8 cellular contexts compared by ENCODE assay signal in genomic region chr12:119804011-119804641, GRCh38.
DNase-seq lines count a peak whose midpoint lies in the region; ATAC-seq and TF ChIP-seq lines count a peak whose summit lies in the region.

No MANE protein-coding gene starts in this region.

- no peak overlapping the region for H3K4me3 Mint-ChIP-seq in activated T-cell treated with anti-CD3 and anti-CD28 coated beads, Interleukin-2, amount 50 U/mL, for 24 hours

- no peak for TF ChIP-seq POLR2A in erythroblast (IDR thresholded peaks at IDR 0.05; ENCODE audit: low read length)

- H3F3A ChIP-seq in PC-3 (ENCODE audit: low read length, unreplicated experiment) = peaks cover 4% of the 10 kb centered on the region

- H3K9me3 Mint-ChIP-seq in activated T-cell treated with anti-CD3 and anti-CD28 coated beads, Interleukin-2, amount 50 U/mL, for 24 hours = peaks cover 5% of the 10 kb centered on the region

- peak overlapping the region; percentile 26 for H3K4me2 ChIP-seq in PC-3 (ENCODE audit: low read length)

- TF ChIP-seq CTCF in PC-3 (conservative IDR thresholded peaks at IDR 0.05; ENCODE audit: low read depth, low read length) (peak; percentile 86), mucosa of descending colon (IDR thresholded peaks at IDR 0.05) (no peak)

- H4K20me1 ChIP-seq in PC-3 (ENCODE audit: low read length) = no peaks in the 10 kb centered on the region

- POLR2A ChIA-PET in PC-3 (lab: Charles Lee; ENCODE audit: unreplicated experiment) = no interaction called here

- CTCF ChIA-PET in PC-3 (lab: Charles Lee) = interaction anchor here (0.8 to 1.1 kb wide), 3 partner anchors 15 to 100 kb away, joined by 3 to 4 read pairs (median 3); no protein-coding TSS in a partner anchor

- BruUV-seq in PC-3 (replicated peaks; lab: Mats Ljungman, UMichigan) = no TSS peak

- H3K4me1 ChIP-seq in PC-3 (ENCODE audit: insufficient read depth, low read length) = peaks cover 30% of the 10 kb centered on the region
- no peaks in the 10 kb centered on the region for H3K4me1 ChIP-seq in mucosa of descending colon (ENCODE audit: low read depth)

- H3K4me1 Mint-ChIP-seq in activated T-cell treated with anti-CD3 and anti-CD28 coated beads, Interleukin-2, amount 50 U/mL, for 24 hours (ENCODE audit: low read depth) = peaks cover 5% of the 10 kb centered on the region

- peak; percentile 66 for DNase-seq in DMS 273 (lab: John Stamatoyannopoulos, UW; ENCODE audit: unreplicated experiment)
- no peak for DNase-seq in DMS 273 treated with DMSO at 0.1 percent for 48 hours (lab: John Stamatoyannopoulos, UW)
- DNase-seq in PC-3 = peak; percentile 87
- peak; percentile 25 to 51 for DNase-seq in erythroblast (lab: John Stamatoyannopoulos, UW)
- DNase-seq in mucosa of descending colon = peak in 1 of 3 donors; percentile 6
- DNase-seq in activated T-cell treated with anti-CD3 and anti-CD28 coated beads, Interleukin-2, amount 50 U/mL, for 24 hours = no peak
- DNase-seq in NCI-H526 treated with DMSO at 0.1 percent for 48 hours (lab: John Stamatoyannopoulos, UW) = no peak

- no peak overlapping the region for H3K9ac ChIP-seq in PC-3 (ENCODE audit: low read length)

- intact Hi-C loops in PC-3 (cut with micrococcal nuclease) = loop anchor here (1.0 to 10.0 kb wide), 2 partner anchors 98 to 131 kb away; no protein-coding TSS in a partner anchor
- intact Hi-C loops in mucosa of descending colon (cut with DNase I, micrococcal nuclease) = no loop called here

- H3K27ac Mint-ChIP-seq in activated T-cell treated with anti-CD3 and anti-CD28 coated beads, Interleukin-2, amount 50 U/mL, for 24 hours = no peak overlapping the region

- peaks cover 10% of the 10 kb centered on the region; the same call in 1 of the 2 replicates for H3K79me2 ChIP-seq in PC-3 (ENCODE audit: low read length)

- no peak overlapping the region for H3K27ac ChIP-seq in PC-3 (ENCODE audit: low read length)

- H3K9me3 ChIP-seq in PC-3 (ENCODE audit: low read length) (no peaks in the 10 kb centered on the region), mucosa of descending colon (no peaks in the 10 kb centered on the region)

- no peaks in the 10 kb centered on the region for H3K27me3 ChIP-seq in PC-3 (ENCODE audit: low read length)

- H3K9me2 ChIP-seq in PC-3 (replicated peaks; ENCODE audit: low read length) = no peaks in the 10 kb centered on the region

- H2AFZ ChIP-seq in PC-3 (ENCODE audit: low read length) = peak overlapping the region; percentile 14

- peak; percentile 94 for ATAC-seq in PC-3
- peak; percentile 62 for ATAC-seq in mucosa of descending colon
- ATAC-seq in HG02642 (IDR thresholded peaks at IDR 0.05; ENCODE audit: poor library complexity, unreplicated experiment) = no peak

- H3K36me3 ChIP-seq in PC-3 (ENCODE audit: low read depth, low read length) = peaks cover 24% of the 10 kb centered on the region; the same call in 1 of the 2 replicates
- no peaks in the 10 kb centered on the region for H3K36me3 ChIP-seq in mucosa of descending colon (ENCODE audit: low read depth)

- H3K36me3 Mint-ChIP-seq in activated T-cell treated with anti-CD3 and anti-CD28 coated beads, Interleukin-2, amount 50 U/mL, for 24 hours (ENCODE audit: low read depth) = peaks cover 5% of the 10 kb centered on the region

- H3K27me3 Mint-ChIP-seq in activated T-cell treated with anti-CD3 and anti-CD28 coated beads, Interleukin-2, amount 50 U/mL, for 24 hours = no peaks in the 10 kb centered on the region

- H3K4me3 ChIP-seq in PC-3 (ENCODE audit: low read length) (no peak overlapping the region), mucosa of descending colon (no peak overlapping the region)

Comparison
In these comparisons a context has a peak if more than half of its experiments do, and no peak if none do; other contexts are left out.
1. DNase-seq: peak in DMS 273 (single experiment), PC-3 (single experiment) and erythroblast (2 of 2); none in DMS 273 treated with DMSO at 0.1 percent for 48 hours (single experiment), activated T-cell treated with anti-CD3 and anti-CD28 coated beads, Interleukin-2, amount 50 U/mL, for 24 hours (single experiment) and NCI-H526 treated with DMSO at 0.1 percent for 48 hours (single experiment).